Comparison of ENCODE assay signal across 10 cellular contexts in genomic region chr17:3403856-3404255, GRCh38. TPM values are rescaled to one million over a fixed set of nuclear protein-coding genes. Genes with fewer than 3 reads are reported as not detected.
"Had no signal": no experiment of that assay in that cellular context is flagged by ENCODE, and none has a peak within 500 bp of the region (broad histone marks: within the 10 kb centered on the region; RNA-seq: fewer than 3 reads in every experiment).

No MANE protein-coding gene starts in this region.

RNA-seq across cellular contexts. Expression of gene OR1E1, which starts 5.6 kb away (rescaled TPM):
- polyA plus RNA-seq: naive thymus-derived CD8-positive, alpha-beta T cell; neural cell; ovary; pancreas; right cardiac atrium; sigmoid colon; small intestine; smooth muscle cell; spleen had no signal

RNA-seq across cellular contexts. Expression of gene OR3A3, which starts 7.3 kb away (rescaled TPM):
- polyA plus RNA-seq: naive thymus-derived CD8-positive, alpha-beta T cell; neural cell; ovary; pancreas; psoas muscle; right cardiac atrium; sigmoid colon; small intestine; smooth muscle cell; spleen had no signal

RNA-seq across cellular contexts. Expression of gene OR3A2, which starts 17.7 kb away (rescaled TPM):
- polyA plus RNA-seq: neural cell, smooth muscle cell, spleen had no signal

RNA-seq across cellular contexts. Expression of gene OR1E2, which starts 29.8 kb away (rescaled TPM):
- polyA plus RNA-seq: naive thymus-derived CD8-positive, alpha-beta T cell; neural cell; ovary; pancreas; psoas muscle; right cardiac atrium; sigmoid colon; small intestine; smooth muscle cell; spleen had no signal
